ENCODE assay signal across 23 cellular contexts in genomic region chr1:232884262-232884661, GRCh38.
"Had no signal": no experiment of that assay in that cellular context is flagged by ENCODE, and none has a peak within 500 bp of the region (broad histone marks: within the 10 kb centered on the region; RNA-seq: fewer than 3 reads in every experiment).

No MANE protein-coding gene starts in this region.

- H3K4me3 ChIP-seq: gastrocnemius medialis, heart right ventricle, left lung, skin epidermis, tibial nerve, uterus had no signal

- H3K36me3 ChIP-seq: gastrocnemius medialis, heart right ventricle, left lung, neutrophil, tibial nerve, uterus had no signal

- H3K4me1 ChIP-seq: gastrocnemius medialis, heart right ventricle, left lung, tibial nerve, uterus had no signal

- H3K27me3 ChIP-seq: gastrocnemius medialis, left lung, neutrophil, tibial nerve, uterus had no signal

- DNase-seq: activated CD4-positive, alpha-beta T cell treated with anti-CD3 and anti-CD28 coated beads for 48 hours; activated CD8-positive, alpha-beta memory T cell treated with anti-CD3 and anti-CD28 coated beads, Interleukin-2, amount 50 U/mL, for 4 hours; activated CD8-positive, alpha-beta T cell treated with anti-CD3 and anti-CD28 coated beads, Interleukin-2, amount 10 ng/mL, durations not matched to agents 7 days and 5 days; activated gamma-delta T cell; activated T-cell treated with anti-CD3 and anti-CD28 coated beads, Interleukin-2, amount 50 U/mL, for 72 hours; amygdala; cerebellar nuclear complex; effector memory CD4-positive, alpha-beta T cell; gastrocnemius medialis; heart right ventricle; left lung; naive thymus-derived CD8-positive, alpha-beta T cell; stimulated activated CD4-positive, alpha-beta T cell treated with anti-CD3 and anti-CD28 coated beads, Interleukin-4, amount 100 ng/mL, for 4 hours; stimulated activated CD8-positive, alpha-beta memory T cell treated with anti-CD3 and anti-CD28 coated beads, Interleukin-4, amount 100 ng/mL, for 48 hours; stimulated activated naive CD4-positive, alpha-beta T cell treated with Interleukin-2 at 50 U/mL for 16 hours; substantia nigra; T-helper 2 cell; uterus had no signal

- H3K27ac ChIP-seq: gastrocnemius medialis, heart right ventricle, left lung, neutrophil, skin epidermis, tibial nerve, uterus had no signal

- H3K9me3 ChIP-seq: gastrocnemius medialis, heart right ventricle, left lung, neutrophil, tibial nerve, uterus had no signal

- ATAC-seq: activated CD8-positive, alpha-beta T cell treated with anti-CD3 and anti-CD28 coated beads, Interleukin-2, amount 10 ng/mL, durations not matched to agents 7 days and 5 days; activated naive CD4-positive, alpha-beta T cell treated with anti-CD3 and anti-CD28 coated beads, Interleukin-2, amount 50 U/mL, for 72 hours; activated T-cell treated with anti-CD3 and anti-CD28 coated beads, Interleukin-2, amount 50 U/mL, for 72 hours; gastrocnemius medialis; heart right ventricle; left lung; naive thymus-derived CD8-positive, alpha-beta T cell; WTC11 had no signal
